In the genomic region with DNA sequence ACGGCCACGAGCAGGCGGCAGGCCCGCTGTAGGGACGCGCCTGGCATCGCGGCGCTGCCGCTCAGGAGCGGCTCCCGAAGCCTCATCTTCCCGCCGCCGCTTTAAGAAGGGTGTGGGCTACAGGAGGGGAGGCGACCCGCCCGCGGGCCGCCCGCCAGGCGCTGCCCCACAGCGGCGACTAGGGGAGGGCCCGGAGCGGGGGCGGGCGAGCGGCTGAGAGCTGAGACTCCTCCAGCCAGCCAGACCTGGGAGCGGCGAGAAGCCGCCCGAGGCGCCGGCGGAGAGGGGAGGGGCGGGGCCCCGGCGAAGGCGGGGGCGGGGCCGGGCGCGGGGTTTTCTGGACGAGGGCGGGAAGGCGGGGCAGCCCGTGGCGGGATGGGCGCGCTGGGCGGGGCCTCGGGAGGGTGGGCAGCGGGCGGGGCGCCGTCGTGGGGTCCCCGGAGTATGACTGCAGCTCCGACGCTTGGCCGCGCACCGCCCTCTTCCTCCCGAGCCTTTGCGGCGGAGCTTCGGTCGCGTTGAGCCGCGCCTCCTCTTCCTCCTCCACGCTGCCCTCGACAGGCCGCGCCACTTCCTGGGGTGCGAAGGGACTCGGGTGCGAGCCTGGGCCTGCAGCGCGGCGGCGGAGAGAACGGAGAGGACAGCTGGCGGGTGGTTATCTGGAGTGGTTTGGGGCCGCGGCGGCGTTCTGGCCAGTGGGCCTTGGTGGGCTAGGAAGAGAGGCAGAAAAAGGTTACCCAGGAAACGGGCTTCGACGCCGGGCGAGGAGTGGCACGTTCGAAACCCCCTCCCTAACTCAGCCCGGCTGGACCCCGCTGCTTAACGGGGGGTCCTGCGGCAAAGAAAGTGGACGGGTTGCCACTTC, we compare ENCODE assay signal across 8 cellular contexts. TPM values are rescaled to one million over a fixed set of nuclear protein-coding genes. Genes with fewer than 3 reads are reported as not detected.
DNase-seq lines count a peak whose midpoint lies in the region; ATAC-seq and TF ChIP-seq lines count a peak whose summit lies in the region.

Gene B4GALT1, minus strand, starts transcription at position 253 of the 865 bp plus-strand sequence. Its CDS starts 167 bp downstream, at position 86.

- peak within 1 kb of the TSS; percentile 80 to 99 (median 86) for H3K4me3 ChIP-seq in liver (ENCODE audit: low read depth in 1 of 3, low read length in 3 of 3)

- no peaks in the 10 kb centered on the region for H3K27me3 ChIP-seq in liver (ENCODE audit: control insufficient read depth in 4 of 4, insufficient read depth in 4 of 4, low read length in 3 of 4)

- H3K9me3 Mint-ChIP-seq in CD14-positive monocyte: peaks cover 0 to 5% (median 0%) of the 10 kb centered on the region in 7 donors

- DNase-seq in CD14-positive monocyte (ENCODE audit: low spot score) (peak; percentile 94), NCI-H82 (lab: John Stamatoyannopoulos, UW) (peak; percentile 93), dermis blood vessel endothelial cell (peak; percentile 92)
- peak; percentile 97 to 98 for DNase-seq in activated CD4-positive, alpha-beta T cell treated with anti-CD3 and anti-CD28 coated beads, Interleukin-2, amount 50 U/mL, for 48 hours
- peak; percentile 97 for DNase-seq in stimulated activated CD4-positive, alpha-beta T cell treated with anti-CD3 and anti-CD28 coated beads, Interleukin-4, amount 100 ng/mL, for 1 hour

- no peak for TF ChIP-seq RAD21 in liver (IDR thresholded peaks at IDR 0.05)

- WGBS in liver: 4% methylated on average over 101 of the region's 101 CpGs

- H3K36me3 ChIP-seq in liver (ENCODE audit: control insufficient read depth in 4 of 4, insufficient read depth in 3 of 4, low read depth in 1 of 4, low read length in 3 of 4): no peaks in the 10 kb centered on the region

- peak; percentile 60 for ATAC-seq in GM19372 (IDR thresholded peaks at IDR 0.05; ENCODE audit: low read depth, unreplicated experiment)
- peak; percentile 49 for ATAC-seq in HG03521 (IDR thresholded peaks at IDR 0.05; ENCODE audit: unreplicated experiment)

- H3K27ac ChIP-seq in liver (ENCODE audit: low read depth in 1 of 2, low read length in 2 of 2): peak within 1 kb of the TSS; percentile 95 to 97

- peaks cover 0 to 2% (median 0%) of the 10 kb centered on the region in 3 donors for H3K27me3 Mint-ChIP-seq in CD14-positive monocyte (ENCODE audit: low read depth in 3 of 3)

- H3K4me1 Mint-ChIP-seq in CD14-positive monocyte: peaks cover 61% of the 10 kb centered on the region

- peaks cover 20 to 50% (median 41%) of the 10 kb centered on the region in 4 donors for H3K4me1 ChIP-seq in liver (ENCODE audit: control insufficient read depth in 4 of 4, insufficient read depth in 4 of 4, low read length in 3 of 4)

- H3K4me3 Mint-ChIP-seq in CD14-positive monocyte: peak within 1 kb of the TSS; percentile 97 to 99

- H3K9me3 ChIP-seq in liver (ENCODE audit: control insufficient read depth in 4 of 4, low read length in 3 of 4): no peaks in the 10 kb centered on the region

- peak within 1 kb of the TSS; percentile 98 to 100 (median 99) for H3K27ac Mint-ChIP-seq in CD14-positive monocyte

- TF ChIP-seq CTCF in CD14-positive monocyte (IDR thresholded peaks at IDR 0.05): no peak
- TF ChIP-seq CTCF in liver (IDR thresholded peaks at IDR 0.05; ENCODE audit: low read depth, low read length, missing input control): no peak

- intact Hi-C loops in CD14-positive monocyte (cut with micrococcal nuclease): loop anchor here (5.0 to 10.0 kb wide), 6 partner anchors 40 to 140 kb away; partner anchors contain the start of genes BAG1 (in 1 of the 2), CHMP5 (in 1 of the 2), DNAJA1 (in 1 of the 2) and SMU1 (in 1 of the 2)

- peak within 1 kb of the TSS; percentile 99 to 100 for H3K9ac ChIP-seq in liver (ENCODE audit: low read depth in 1 of 2, low read length in 2 of 2)

- peaks cover 7 to 19% of the 10 kb centered on the region in 2 donors for H3K36me3 Mint-ChIP-seq in CD14-positive monocyte

TF ChIP-seq in liver, 16 proteins besides CTCF, POLR2A, EP300 and RAD21:
- TF ChIP-seq TAF1 (conservative IDR thresholded peaks at IDR 0.05) (no peak), REST (IDR thresholded peaks at IDR 0.05) (no peak), ATF3 (IDR thresholded peaks at IDR 0.05) (no peak), FOXA2 (IDR thresholded peaks at IDR 0.05) (no peak), EGR1 (IDR thresholded peaks at IDR 0.05; ENCODE audit: low read depth in 2 of 2) (peak; percentile 58 to 86), HNF4G (IDR thresholded peaks at IDR 0.05) (no peak), JUND (IDR thresholded peaks at IDR 0.05) (no peak), FOXA1 (IDR thresholded peaks at IDR 0.05) (peak; percentile 8), YY1 (IDR thresholded peaks at IDR 0.05) (peak; percentile 76), HNF4A (conservative IDR thresholded peaks at IDR 0.05) (no peak)
- TF ChIP-seq, protein P1, sequence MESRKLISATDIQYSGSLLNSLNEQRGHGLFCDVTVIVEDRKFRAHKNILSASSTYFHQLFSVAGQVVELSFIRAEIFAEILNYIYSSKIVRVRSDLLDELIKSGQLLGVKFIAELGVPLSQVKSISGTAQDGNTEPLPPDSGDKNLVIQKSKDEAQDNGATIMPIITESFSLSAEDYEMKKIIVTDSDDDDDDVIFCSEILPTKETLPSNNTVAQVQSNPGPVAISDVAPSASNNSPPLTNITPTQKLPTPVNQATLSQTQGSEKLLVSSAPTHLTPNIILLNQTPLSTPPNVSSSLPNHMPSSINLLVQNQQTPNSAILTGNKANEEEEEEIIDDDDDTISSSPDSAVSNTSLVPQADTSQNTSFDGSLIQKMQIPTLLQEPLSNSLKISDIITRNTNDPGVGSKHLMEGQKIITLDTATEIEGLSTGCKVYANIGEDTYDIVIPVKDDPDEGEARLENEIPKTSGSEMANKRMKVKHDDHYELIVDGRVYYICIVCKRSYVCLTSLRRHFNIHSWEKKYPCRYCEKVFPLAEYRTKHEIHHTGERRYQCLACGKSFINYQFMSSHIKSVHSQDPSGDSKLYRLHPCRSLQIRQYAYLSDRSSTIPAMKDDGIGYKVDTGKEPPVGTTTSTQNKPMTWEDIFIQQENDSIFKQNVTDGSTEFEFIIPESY (IDR thresholded peaks at IDR 0.05): no peak
TF ChIP-seq in liver: peak in this region for 3.

RNA-seq across cellular contexts. Expression of gene B4GALT1, which starts in this region (rescaled TPM):
- 10 to 100 TPM; 27.6 to 38.6 TPM for polyA plus RNA-seq in CD14-positive monocyte
- total RNA-seq in dermis blood vessel endothelial cell: 14.1 and 35.7 TPM in 2 replicates
- total RNA-seq in liver: 10 to 100 TPM; 27.3 to 58.1 TPM
- polyA plus RNA-seq in liver: 10 to 100 TPM; 25.9 to 59.8 TPM

Comparison
In these comparisons a context has a peak if more than half of its experiments do, and no peak if none do; other contexts are left out.
1. Peak in every context shown above with its lines: DNase-seq, ATAC-seq, H3K4me3 ChIP-seq and H3K27ac ChIP-seq.